In the genomic region with DNA sequence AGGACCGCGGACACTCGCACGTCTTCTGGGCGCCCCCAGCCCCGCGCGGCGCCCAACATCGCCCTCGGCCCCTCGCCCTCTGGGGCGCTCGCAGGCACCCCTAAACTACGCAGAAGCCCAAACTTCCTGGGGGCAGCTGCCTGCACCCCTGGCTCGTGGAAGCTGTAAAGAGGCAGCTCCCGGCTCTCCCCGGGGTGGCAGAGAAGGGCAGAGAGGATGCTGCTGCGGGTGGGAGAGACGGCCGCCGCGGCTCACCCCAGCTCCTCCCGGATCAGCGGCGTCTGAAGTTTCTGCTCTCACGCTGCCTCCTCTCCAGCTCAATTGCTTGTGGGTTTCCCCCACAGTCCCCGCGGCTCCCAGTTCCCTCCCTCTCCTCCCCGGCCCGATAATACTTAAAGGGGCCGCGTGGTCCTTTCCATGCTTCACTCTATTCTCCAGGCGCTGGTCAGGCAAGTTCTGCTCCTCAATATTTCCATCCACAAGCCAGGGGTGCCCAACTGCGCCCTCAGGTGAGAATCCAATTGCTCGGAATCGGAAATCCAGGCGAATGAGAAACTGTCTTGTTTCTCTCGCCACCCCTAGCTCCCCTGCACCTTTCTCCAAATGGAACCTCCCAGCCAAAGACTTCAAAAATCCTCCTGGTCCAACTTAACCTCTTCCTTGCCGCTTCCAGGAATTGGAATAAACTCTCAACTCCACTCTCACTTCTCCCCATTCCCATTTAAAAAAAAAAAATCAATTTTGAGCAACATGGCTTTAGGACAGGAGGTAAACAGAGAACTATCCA, we compare ENCODE assay signal across 8 cellular contexts.
DNase-seq lines count a peak whose midpoint lies in the region; ATAC-seq, FAIRE-seq and TF ChIP-seq lines count a peak whose summit lies in the region.

No MANE protein-coding gene starts in this region.

- peak overlapping the region; percentile 84 for H4K8ac ChIP-seq in trophoblast cell (ENCODE audit: low read depth, low read length)

- peaks cover 6% of the 10 kb centered on the region for H3K4me1 Mint-ChIP-seq in astrocyte (ENCODE audit: low read depth, unreplicated experiment)

- H3K9ac ChIP-seq in astrocyte (ENCODE audit: low read length) (peak overlapping the region; percentile 92), trophoblast cell (ENCODE audit: low read length) (peak overlapping the region; percentile 94)

- H2AFZ ChIP-seq in astrocyte (ENCODE audit: low read depth, low read length) (peak overlapping the region; percentile 88), trophoblast cell (ENCODE audit: insufficient read depth, low read length, poor library complexity) (peak overlapping the region; percentile 93)

- no peaks in the 10 kb centered on the region for H3K27me3 Mint-ChIP-seq in astrocyte (ENCODE audit: low read depth, unreplicated experiment)

- H3K4me3 ChIP-seq in GM08714 (ENCODE audit: low read length) = peak overlapping the region; percentile 84
- H3K4me3 ChIP-seq in astrocyte (ENCODE audit: insufficient read depth, low read depth, low read length) = peak overlapping the region; percentile 95
- peak overlapping the region; percentile 93 for H3K4me3 ChIP-seq in trophoblast cell (ENCODE audit: low read depth, low read length)

- no peaks in the 10 kb centered on the region for H3K36me3 Mint-ChIP-seq in astrocyte (ENCODE audit: low read depth, unreplicated experiment)

- no CpG with 5 or more reads among the region's 40 CpGs for WGBS in trophoblast cell (ENCODE audit: extremely low coverage, insufficient coverage, insufficient read length)

- intact Hi-C loops in left ventricle myocardium superior (cut with micrococcal nuclease) = no loop called here

- peaks cover 16% of the 10 kb centered on the region for H3K79me1 ChIP-seq in trophoblast cell (ENCODE audit: low read length)

- no peak overlapping the region for H3K4me3 Mint-ChIP-seq in astrocyte (ENCODE audit: unreplicated experiment)

- peaks cover 23% of the 10 kb centered on the region for H4K20me1 ChIP-seq in astrocyte (ENCODE audit: insufficient read depth, low read length)

- ATAC-seq in HG03066 (IDR thresholded peaks at IDR 0.05; ENCODE audit: low read depth, unreplicated experiment) (peak; percentile 64), left ventricle myocardium superior (peak; percentile 94), HG03045 (IDR thresholded peaks at IDR 0.05; ENCODE audit: unreplicated experiment) (no peak)

- H4K91ac ChIP-seq in trophoblast cell (ENCODE audit: low read depth, low read length) = peak overlapping the region; percentile 92

- H3K27ac Mint-ChIP-seq in astrocyte (ENCODE audit: unreplicated experiment) = peak overlapping the region; percentile 99

- H3K14ac ChIP-seq in trophoblast cell (ENCODE audit: low read length) = peak overlapping the region; percentile 95

- TF ChIP-seq CTCF in astrocyte (IDR thresholded peaks at IDR 0.05; ENCODE audit: insufficient read depth, low read depth, low read length) = no peak

- H3K9me3 ChIP-seq in astrocyte (ENCODE audit: insufficient read depth, low read depth, low read length) (no peaks in the 10 kb centered on the region), trophoblast cell (ENCODE audit: insufficient read depth, low read depth, low read length) (no peaks in the 10 kb centered on the region)

- peak overlapping the region; percentile 99 for H3K4me2 ChIP-seq in astrocyte (ENCODE audit: low read length)
- H3K4me2 ChIP-seq in trophoblast cell (ENCODE audit: low read length) = peak overlapping the region; percentile 81

- FAIRE-seq in astrocyte (lab: Jason Lieb, UNC) = peak; percentile 86
- no peak for FAIRE-seq in GM19239 (lab: Jason Lieb, UNC)

- peak overlapping the region; percentile 36 for H4K12ac ChIP-seq in trophoblast cell (ENCODE audit: low read depth, low read length)

- H2BK12ac ChIP-seq in trophoblast cell (ENCODE audit: low read length) = peak overlapping the region; percentile 99

- no peaks in the 10 kb centered on the region for H3K9me3 Mint-ChIP-seq in astrocyte (ENCODE audit: unreplicated experiment)

- H3K4ac ChIP-seq in trophoblast cell (ENCODE audit: low read depth, low read length) = peak overlapping the region; percentile 80

- no peaks in the 10 kb centered on the region for H3K27me3 ChIP-seq in astrocyte (ENCODE audit: insufficient read depth, low read length)
- no peaks in the 10 kb centered on the region for H3K27me3 ChIP-seq in trophoblast cell (ENCODE audit: insufficient read depth, low read length)

- H3K27ac ChIP-seq in astrocyte (ENCODE audit: low read depth, low read length) = peak overlapping the region; percentile 95
- peak overlapping the region; percentile 98 for H3K27ac ChIP-seq in trophoblast cell (ENCODE audit: low read depth, low read length)

- peak overlapping the region; percentile 98 for H2BK120ac ChIP-seq in trophoblast cell (ENCODE audit: insufficient read depth, low read length, poor library complexity)

- peak overlapping the region; percentile 97 for H3K18ac ChIP-seq in trophoblast cell (ENCODE audit: low read length)

- H3K4me1 ChIP-seq in astrocyte (ENCODE audit: insufficient read depth, low read length) (no peaks in the 10 kb centered on the region), trophoblast cell (ENCODE audit: control insufficient read depth in 1 of 2, insufficient read depth in 2 of 2, low read length in 2 of 2) (peaks cover 2 to 5% of the 10 kb centered on the region in 2 experiments)

- DNase-seq in NCI-H526 treated with DMSO at 0.1 percent for 48 hours (lab: John Stamatoyannopoulos, UW) (peak; percentile 49), astrocyte (ENCODE audit: low read depth) (peak; percentile 93), left ventricle myocardium superior (peak; percentile 80), trophoblast cell (peak; percentile 5 to 43), GM19239 (ENCODE audit: insufficient read length, low spot score) (no peak)

- H2AK5ac ChIP-seq in trophoblast cell (ENCODE audit: low read length) = no peak overlapping the region

- H3K23ac ChIP-seq in trophoblast cell (ENCODE audit: low read length) = no peak overlapping the region

- H3K79me2 ChIP-seq in astrocyte (ENCODE audit: insufficient read depth, low read length) (peaks cover 41% of the 10 kb centered on the region), trophoblast cell (ENCODE audit: control insufficient read depth, insufficient read depth, low read length, poor library complexity) (peaks cover 15% of the 10 kb centered on the region)

- no peaks in the 10 kb centered on the region for H3K36me3 ChIP-seq in astrocyte (ENCODE audit: insufficient read depth, low read length)
- no peaks in the 10 kb centered on the region for H3K36me3 ChIP-seq in trophoblast cell (ENCODE audit: control insufficient read depth in 1 of 2, insufficient read depth in 2 of 2, low read length in 2 of 2)

- peak overlapping the region; percentile 100 for H2BK5ac ChIP-seq in trophoblast cell (ENCODE audit: low read depth, low read length, poor library complexity)
